Comparison of ENCODE assay signal across 18 cellular contexts in the genomic region with DNA sequence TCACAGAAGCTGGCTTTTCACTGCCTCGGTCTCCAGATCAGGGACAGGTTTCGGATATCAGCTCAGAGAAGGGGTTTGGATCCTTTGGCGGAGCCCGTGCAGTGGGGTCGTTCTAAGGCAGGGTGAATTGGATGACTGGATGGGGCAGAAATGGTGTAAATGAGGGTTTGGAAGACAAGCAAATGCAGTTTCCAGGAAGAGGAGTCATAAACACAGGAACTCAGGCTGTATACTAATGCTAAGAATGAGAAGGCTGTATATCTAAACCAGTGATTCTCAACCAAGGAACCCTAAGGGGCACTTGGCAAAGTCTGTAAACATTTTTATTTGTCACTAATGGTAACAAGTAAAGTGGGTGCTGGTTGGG.
DNase-seq lines count a peak whose midpoint lies in the region; ATAC-seq and TF ChIP-seq lines count a peak whose summit lies in the region.
"Had no signal": no experiment of that assay in that cellular context is flagged by ENCODE, and none has a peak within 500 bp of the region (broad histone marks: within the 10 kb centered on the region; RNA-seq: fewer than 3 reads in every experiment).

No MANE protein-coding gene starts in this region.

- H3K27me3 ChIP-seq in Panc1 (ENCODE audit: control insufficient read depth, insufficient read depth, low read length), result no peaks in the 10 kb centered on the region
- H3K27me3 ChIP-seq: adrenal gland had no signal

- CTCF ChIA-PET in Panc1 (lab: Charles Lee), result no interaction called here

- DNase-seq in AG10803 (ENCODE audit: low read depth), result peak; percentile 13
- DNase-seq in Panc1 (ENCODE audit: low read depth, low spot score), result no peak
- no peak for DNase-seq in epithelial cell of prostate (ENCODE audit: low read depth, low spot score)
- peak; percentile 68 for DNase-seq in pulmonary artery endothelial cell (ENCODE audit: low read depth, low spot score)
- no peak for DNase-seq in cerebellum (ENCODE audit: low spot score)
- no peak for DNase-seq in GM13976 (ENCODE audit: low spot score)
- DNase-seq: adrenal gland; caudate nucleus; CD8-positive, alpha-beta T cell; DMS79 treated with DMSO at 0.1 percent for 48 hours; effector memory CD8-positive, alpha-beta T cell; hypothalamus; KG1; NCI-H1092 treated with DMSO at 0.1 percent for 48 hours; NCI-H69; stimulated activated naive CD4-positive, alpha-beta T cell had no signal

- no peak for TF ChIP-seq CTCF in AG10803 (conservative IDR thresholded peaks at IDR 0.05; ENCODE audit: low read length)
- TF ChIP-seq CTCF in Panc1 (IDR thresholded peaks at IDR 0.05), result no peak
- no peak for TF ChIP-seq CTCF in GM13976 (IDR thresholded peaks at IDR 0.05; ENCODE audit: borderline replicate concordance, control extremely low read depth, extremely low read depth, insufficient read depth, missing control alignments)

- intact Hi-C loops in Panc1 (cut with micrococcal nuclease; ENCODE audit: unreplicated experiment), result no loop called here

- H3K4me3 ChIP-seq in AG10803 (ENCODE audit: low read length), result no peak overlapping the region
- peak overlapping the region in 1 of 2 experiments; percentile 31; a peak in 2 of 4 replicates for H3K4me3 ChIP-seq in Panc1 (ENCODE audit: low read depth in 2 of 2, low read length in 2 of 2)
- H3K4me3 ChIP-seq: adrenal gland had no signal

- H3K27ac ChIP-seq in Panc1 (ENCODE audit: low read length) (0 out of 2 replicates have a peak overlapping the region, but pooled peaks have one; percentile 2), epithelial cell of prostate (peak overlapping the region; percentile 60)
- H3K27ac ChIP-seq: adrenal gland had no signal

- no peaks in the 10 kb centered on the region; the same call in 1 of the 2 replicates for H3K9me3 ChIP-seq in Panc1 (ENCODE audit: control insufficient read depth, insufficient read depth, low read depth, low read length)
- H3K9me3 ChIP-seq: adrenal gland had no signal

- in situ Hi-C loops in Panc1 (cut with HindIII; ENCODE audit: low pct_unique_long_range_greater_than_20kb, low sequenced_read_pairs), result no loop called here
- in situ Hi-C loops in GM13976 (cut with MboI; ENCODE audit: low sequenced_read_pairs, unreplicated experiment), result no loop called here

- no TSS peak for BruUV-seq in Panc1 (replicated peaks; lab: Mats Ljungman, UMichigan)

- POLR2A ChIA-PET in Panc1 (lab: Charles Lee), result no interaction called here

- no peaks in the 10 kb centered on the region for H3K36me3 ChIP-seq in Panc1 (ENCODE audit: control insufficient read depth, insufficient read depth, low read length)
- H3K36me3 ChIP-seq: adrenal gland had no signal

- peaks cover 4% of the 10 kb centered on the region for H3K4me1 ChIP-seq in Panc1 (ENCODE audit: control insufficient read depth, insufficient read depth, low read length)
- H3K4me1 ChIP-seq: adrenal gland had no signal

- ATAC-seq in Panc1 (peak; percentile 71), GM21526 (IDR thresholded peaks at IDR 0.05; ENCODE audit: low FRiP score, unreplicated experiment) (no peak), GM18520 (IDR thresholded peaks at IDR 0.05; ENCODE audit: unreplicated experiment) (no peak)
- ATAC-seq: CD8-positive, alpha-beta T cell; effector memory CD8-positive, alpha-beta T cell had no signal

Comparison
In these comparisons a context has a peak if more than half of its experiments do, and no peak if none do; other contexts are left out.
1. DNase-seq: peak in AG10803 (single experiment) and pulmonary artery endothelial cell (single experiment); none in Panc1 (single experiment), epithelial cell of prostate (single experiment), cerebellum (single experiment) and GM13976 (single experiment).